ENCODE assay signal across 1 cellular context in genomic region chr1:62386351-62387121, GRCh38.
TF ChIP-seq lines count a peak whose summit lies in the region.

No MANE protein-coding gene starts in this region.

TF ChIP-seq in HepG2, 621 proteins besides CTCF, POLR2A, EP300 and RAD21 (continued from another document and continues in another):
- TF ChIP-seq PRDM4 (CRISPR knock-in tag; IDR thresholded peaks at IDR 0.05; ENCODE audit: borderline replicate concordance), result no peak
- TF ChIP-seq TGIF2 (CRISPR knock-in tag; IDR thresholded peaks at IDR 0.05), result no peak
- no peak for TF ChIP-seq ZSCAN22 (CRISPR knock-in tag; IDR thresholded peaks at IDR 0.05)
- TF ChIP-seq ATF2 (CRISPR knock-in tag; IDR thresholded peaks at IDR 0.05), result no peak
- TF ChIP-seq TEAD2 (CRISPR knock-in tag; IDR thresholded peaks at IDR 0.05), result no peak
- peak; percentile 54 for TF ChIP-seq MED8 (CRISPR knock-in tag; IDR thresholded peaks at IDR 0.05; ENCODE audit: insufficient replicate concordance)
- peak; percentile 74; the same call in 1 of the 2 replicates for TF ChIP-seq SOX13 (IDR thresholded peaks at IDR 0.05)
- peak in 1 of 2 experiments; percentile 95; a peak in 2 of 4 replicates for TF ChIP-seq SOX13 (CRISPR knock-in tag; conservative IDR thresholded peaks at IDR 0.05 in 1 of 2, IDR thresholded peaks at IDR 0.05 in 1 of 2)
- TF ChIP-seq, protein P1, sequence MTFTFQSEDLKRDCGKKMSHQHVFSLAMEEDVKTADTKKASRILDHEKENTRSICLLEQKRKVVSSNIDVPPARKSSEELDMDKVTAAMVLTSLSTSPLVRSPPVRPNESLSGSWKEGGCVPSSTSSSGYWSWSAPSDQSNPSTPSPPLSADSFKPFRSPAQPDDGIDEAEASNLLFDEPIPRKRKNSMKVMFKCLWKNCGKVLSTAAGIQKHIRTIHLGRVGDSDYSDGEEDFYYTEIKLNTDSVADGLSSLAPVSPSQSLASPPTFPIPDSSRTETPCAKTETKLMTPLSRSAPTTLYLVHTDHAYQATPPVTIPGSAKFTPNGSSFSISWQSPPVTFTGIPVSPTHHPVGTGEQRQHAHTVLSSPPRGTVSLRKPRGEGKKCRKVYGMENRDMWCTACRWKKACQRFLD (CRISPR knock-in tag; IDR thresholded peaks at IDR 0.05; ENCODE audit: borderline replicate concordance), result no peak
- TF ChIP-seq, protein P2, sequence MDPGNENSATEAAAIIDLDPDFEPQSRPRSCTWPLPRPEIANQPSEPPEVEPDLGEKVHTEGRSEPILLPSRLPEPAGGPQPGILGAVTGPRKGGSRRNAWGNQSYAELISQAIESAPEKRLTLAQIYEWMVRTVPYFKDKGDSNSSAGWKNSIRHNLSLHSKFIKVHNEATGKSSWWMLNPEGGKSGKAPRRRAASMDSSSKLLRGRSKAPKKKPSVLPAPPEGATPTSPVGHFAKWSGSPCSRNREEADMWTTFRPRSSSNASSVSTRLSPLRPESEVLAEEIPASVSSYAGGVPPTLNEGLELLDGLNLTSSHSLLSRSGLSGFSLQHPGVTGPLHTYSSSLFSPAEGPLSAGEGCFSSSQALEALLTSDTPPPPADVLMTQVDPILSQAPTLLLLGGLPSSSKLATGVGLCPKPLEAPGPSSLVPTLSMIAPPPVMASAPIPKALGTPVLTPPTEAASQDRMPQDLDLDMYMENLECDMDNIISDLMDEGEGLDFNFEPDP (CRISPR knock-in tag; conservative IDR thresholded peaks at IDR 0.05), result no peak
- TF ChIP-seq EHMT2 (IDR thresholded peaks at IDR 0.05; ENCODE audit: borderline replicate concordance, low read depth, low read length), result peak; percentile 54; the same call in 1 of the 2 replicates
- peak; percentile 44; the same call in 1 of the 2 replicates for TF ChIP-seq NR2F2 (IDR thresholded peaks at IDR 0.05; ENCODE audit: borderline replicate concordance, low read depth)
- TF ChIP-seq ZNF589 (CRISPR knock-in tag; conservative IDR thresholded peaks at IDR 0.05), result no peak
- no peak for TF ChIP-seq ELF4 (CRISPR knock-in tag; IDR thresholded peaks at IDR 0.05; ENCODE audit: borderline replicate concordance)
- TF ChIP-seq FOXA1 (IDR thresholded peaks at IDR 0.05), result no peak
- TF ChIP-seq FOXA1 (CRISPR knock-in tag; IDR thresholded peaks at IDR 0.05), result peak; percentile 57
- TF ChIP-seq, protein P3, sequence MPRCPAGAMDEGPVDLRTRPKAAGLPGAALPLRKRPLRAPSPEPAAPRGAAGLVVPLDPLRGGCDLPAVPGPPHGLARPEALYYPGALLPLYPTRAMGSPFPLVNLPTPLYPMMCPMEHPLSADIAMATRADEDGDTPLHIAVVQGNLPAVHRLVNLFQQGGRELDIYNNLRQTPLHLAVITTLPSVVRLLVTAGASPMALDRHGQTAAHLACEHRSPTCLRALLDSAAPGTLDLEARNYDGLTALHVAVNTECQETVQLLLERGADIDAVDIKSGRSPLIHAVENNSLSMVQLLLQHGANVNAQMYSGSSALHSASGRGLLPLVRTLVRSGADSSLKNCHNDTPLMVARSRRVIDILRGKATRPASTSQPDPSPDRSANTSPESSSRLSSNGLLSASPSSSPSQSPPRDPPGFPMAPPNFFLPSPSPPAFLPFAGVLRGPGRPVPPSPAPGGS (CRISPR knock-in tag; IDR thresholded peaks at IDR 0.05), result no peak
- no peak for TF ChIP-seq ZMYM4 (CRISPR knock-in tag; IDR thresholded peaks at IDR 0.05)
- no peak for TF ChIP-seq HNRNPH1 (optimal IDR thresholded peaks at IDR 0.05; ENCODE audit: low read depth, low read length)
- no peak for TF ChIP-seq SALL2 (CRISPR knock-in tag; IDR thresholded peaks at IDR 0.05)
- TF ChIP-seq ZNF180 (CRISPR knock-in tag; IDR thresholded peaks at IDR 0.05; ENCODE audit: borderline replicate concordance, low read depth), result no peak
- TF ChIP-seq NKX3-1 (CRISPR knock-in tag; IDR thresholded peaks at IDR 0.05), result no peak
- no peak for TF ChIP-seq ZNF569 (CRISPR knock-in tag; IDR thresholded peaks at IDR 0.05; ENCODE audit: borderline replicate concordance)
- TF ChIP-seq ZNF256 (CRISPR knock-in tag; conservative IDR thresholded peaks at IDR 0.05), result no peak
- TF ChIP-seq REXO4 (CRISPR knock-in tag; IDR thresholded peaks at IDR 0.05; ENCODE audit: borderline replicate concordance), result no peak
- no peak for TF ChIP-seq ZNF232 (CRISPR knock-in tag; IDR thresholded peaks at IDR 0.05; ENCODE audit: borderline replicate concordance)
- no peak for TF ChIP-seq TIGD3 (CRISPR knock-in tag; IDR thresholded peaks at IDR 0.05; ENCODE audit: borderline replicate concordance)
- TF ChIP-seq NONO (IDR thresholded peaks at IDR 0.05), result no peak
- no peak for TF ChIP-seq NONO (CRISPR knock-in tag; conservative IDR thresholded peaks at IDR 0.05)
- no peak for TF ChIP-seq ZNF430 (CRISPR knock-in tag; IDR thresholded peaks at IDR 0.05)
- TF ChIP-seq ARID3A (IDR thresholded peaks at IDR 0.05; ENCODE audit: low read depth, low read length), result peak; percentile 62
- TF ChIP-seq SETDB1 (CRISPR knock-in tag; IDR thresholded peaks at IDR 0.05; ENCODE audit: borderline replicate concordance), result no peak
- TF ChIP-seq KDM1A (CRISPR knock-in tag; IDR thresholded peaks at IDR 0.05), result no peak
- TF ChIP-seq JDP2 (CRISPR knock-in tag; IDR thresholded peaks at IDR 0.05; ENCODE audit: borderline replicate concordance), result no peak
- no peak for TF ChIP-seq PHF8 (CRISPR knock-in tag; IDR thresholded peaks at IDR 0.05)
- TF ChIP-seq ZFP90 (CRISPR knock-in tag; IDR thresholded peaks at IDR 0.05; ENCODE audit: borderline replicate concordance), result no peak
- peak; percentile 38; the same call in 1 of the 2 replicates for TF ChIP-seq HOXD1 (CRISPR knock-in tag; IDR thresholded peaks at IDR 0.05)
- no peak for TF ChIP-seq TSC22D2 (CRISPR knock-in tag; IDR thresholded peaks at IDR 0.05; ENCODE audit: borderline replicate concordance)
- TF ChIP-seq HNRNPL (IDR thresholded peaks at IDR 0.05; ENCODE audit: low read depth, low read length), result no peak
- peak; percentile 77; the same call in 1 of the 2 replicates for TF ChIP-seq CREM (IDR thresholded peaks at IDR 0.05)
- no peak for TF ChIP-seq CREM (CRISPR knock-in tag; IDR thresholded peaks at IDR 0.05)
- TF ChIP-seq ZBTB3 (CRISPR knock-in tag; IDR thresholded peaks at IDR 0.05; ENCODE audit: borderline replicate concordance, low read depth), result no peak
- no peak for TF ChIP-seq ZNF557 (CRISPR knock-in tag; IDR thresholded peaks at IDR 0.05)
- peak; percentile 56; the same call in 1 of the 2 replicates for TF ChIP-seq HOXA5 (CRISPR knock-in tag; IDR thresholded peaks at IDR 0.05)
- TF ChIP-seq REL (CRISPR knock-in tag; conservative IDR thresholded peaks at IDR 0.05), result no peak
- TF ChIP-seq GZF1 (CRISPR knock-in tag; IDR thresholded peaks at IDR 0.05), result no peak
- TF ChIP-seq ASH2L (IDR thresholded peaks at IDR 0.05; ENCODE audit: insufficient read length, low read depth, low read length), result peak; percentile 62
- TF ChIP-seq SAFB2 (CRISPR knock-in tag; IDR thresholded peaks at IDR 0.05; ENCODE audit: borderline replicate concordance, low read depth), result no peak
- TF ChIP-seq, protein P4, sequence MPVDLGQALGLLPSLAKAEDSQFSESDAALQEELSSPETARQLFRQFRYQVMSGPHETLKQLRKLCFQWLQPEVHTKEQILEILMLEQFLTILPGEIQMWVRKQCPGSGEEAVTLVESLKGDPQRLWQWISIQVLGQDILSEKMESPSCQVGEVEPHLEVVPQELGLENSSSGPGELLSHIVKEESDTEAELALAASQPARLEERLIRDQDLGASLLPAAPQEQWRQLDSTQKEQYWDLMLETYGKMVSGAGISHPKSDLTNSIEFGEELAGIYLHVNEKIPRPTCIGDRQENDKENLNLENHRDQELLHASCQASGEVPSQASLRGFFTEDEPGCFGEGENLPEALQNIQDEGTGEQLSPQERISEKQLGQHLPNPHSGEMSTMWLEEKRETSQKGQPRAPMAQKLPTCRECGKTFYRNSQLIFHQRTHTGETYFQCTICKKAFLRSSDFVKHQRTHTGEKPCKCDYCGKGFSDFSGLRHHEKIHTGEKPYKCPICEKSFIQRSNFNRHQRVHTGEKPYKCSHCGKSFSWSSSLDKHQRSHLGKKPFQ (CRISPR knock-in tag; IDR thresholded peaks at IDR 0.05; ENCODE audit: insufficient replicate concordance), result no peak
- 0 out of 2 replicates have a peak, but pooled peaks have one; percentile 25 for TF ChIP-seq KLF6 (CRISPR knock-in tag; IDR thresholded peaks at IDR 0.05)
- no peak for TF ChIP-seq ZNF564 (CRISPR knock-in tag; IDR thresholded peaks at IDR 0.05)
- no peak for TF ChIP-seq NFE2 (CRISPR knock-in tag; IDR thresholded peaks at IDR 0.05)
- TF ChIP-seq, protein P5, sequence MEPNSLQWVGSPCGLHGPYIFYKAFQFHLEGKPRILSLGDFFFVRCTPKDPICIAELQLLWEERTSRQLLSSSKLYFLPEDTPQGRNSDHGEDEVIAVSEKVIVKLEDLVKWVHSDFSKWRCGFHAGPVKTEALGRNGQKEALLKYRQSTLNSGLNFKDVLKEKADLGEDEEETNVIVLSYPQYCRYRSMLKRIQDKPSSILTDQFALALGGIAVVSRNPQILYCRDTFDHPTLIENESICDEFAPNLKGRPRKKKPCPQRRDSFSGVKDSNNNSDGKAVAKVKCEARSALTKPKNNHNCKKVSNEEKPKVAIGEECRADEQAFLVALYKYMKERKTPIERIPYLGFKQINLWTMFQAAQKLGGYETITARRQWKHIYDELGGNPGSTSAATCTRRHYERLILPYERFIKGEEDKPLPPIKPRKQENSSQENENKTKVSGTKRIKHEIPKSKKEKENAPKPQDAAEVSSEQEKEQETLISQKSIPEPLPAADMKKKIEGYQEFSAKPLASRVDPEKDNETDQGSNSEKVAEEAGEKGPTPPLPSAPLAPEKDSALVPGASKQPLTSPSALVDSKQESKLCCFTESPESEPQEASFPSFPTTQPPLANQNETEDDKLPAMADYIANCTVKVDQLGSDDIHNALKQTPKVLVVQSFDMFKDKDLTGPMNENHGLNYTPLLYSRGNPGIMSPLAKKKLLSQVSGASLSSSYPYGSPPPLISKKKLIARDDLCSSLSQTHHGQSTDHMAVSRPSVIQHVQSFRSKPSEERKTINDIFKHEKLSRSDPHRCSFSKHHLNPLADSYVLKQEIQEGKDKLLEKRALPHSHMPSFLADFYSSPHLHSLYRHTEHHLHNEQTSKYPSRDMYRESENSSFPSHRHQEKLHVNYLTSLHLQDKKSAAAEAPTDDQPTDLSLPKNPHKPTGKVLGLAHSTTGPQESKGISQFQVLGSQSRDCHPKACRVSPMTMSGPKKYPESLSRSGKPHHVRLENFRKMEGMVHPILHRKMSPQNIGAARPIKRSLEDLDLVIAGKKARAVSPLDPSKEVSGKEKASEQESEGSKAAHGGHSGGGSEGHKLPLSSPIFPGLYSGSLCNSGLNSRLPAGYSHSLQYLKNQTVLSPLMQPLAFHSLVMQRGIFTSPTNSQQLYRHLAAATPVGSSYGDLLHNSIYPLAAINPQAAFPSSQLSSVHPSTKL (CRISPR knock-in tag; IDR thresholded peaks at IDR 0.05), result peak; percentile 55; the same call in 1 of the 2 replicates
- TF ChIP-seq, protein P6, sequence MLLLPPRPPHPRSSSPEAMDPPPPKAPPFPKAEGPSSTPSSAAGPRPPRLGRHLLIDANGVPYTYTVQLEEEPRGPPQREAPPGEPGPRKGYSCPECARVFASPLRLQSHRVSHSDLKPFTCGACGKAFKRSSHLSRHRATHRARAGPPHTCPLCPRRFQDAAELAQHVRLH (CRISPR knock-in tag; IDR thresholded peaks at IDR 0.05; ENCODE audit: borderline replicate concordance, low read depth), result no peak
